Comparison of ENCODE assay signal across 6 cellular contexts in genomic region chr7:144239365-144239764, GRCh38. TPM values are rescaled to one million over a fixed set of nuclear protein-coding genes. Genes with fewer than 3 reads are reported as not detected.
"Had no signal": no experiment of that assay in that cellular context is flagged by ENCODE, and none has a peak within 500 bp of the region (broad histone marks: within the 10 kb centered on the region; RNA-seq: fewer than 3 reads in every experiment).

Gene OR2A42 (minus strand): TSS chr7:144239605. CDS start chr7:144232843, 6,762 bp downstream.

RNA-seq across cellular contexts. Expression of gene OR2A42, which starts in this region (rescaled TPM):
- total RNA-seq: HepG2, HT-29, HT1080, IMR-90, K562 had no signal
- polyA plus RNA-seq: HepG2, IgD-negative memory B cell, IMR-90, K562 had no signal
